Comparison of ENCODE assay signal across 8 cellular contexts in the genomic region with DNA sequence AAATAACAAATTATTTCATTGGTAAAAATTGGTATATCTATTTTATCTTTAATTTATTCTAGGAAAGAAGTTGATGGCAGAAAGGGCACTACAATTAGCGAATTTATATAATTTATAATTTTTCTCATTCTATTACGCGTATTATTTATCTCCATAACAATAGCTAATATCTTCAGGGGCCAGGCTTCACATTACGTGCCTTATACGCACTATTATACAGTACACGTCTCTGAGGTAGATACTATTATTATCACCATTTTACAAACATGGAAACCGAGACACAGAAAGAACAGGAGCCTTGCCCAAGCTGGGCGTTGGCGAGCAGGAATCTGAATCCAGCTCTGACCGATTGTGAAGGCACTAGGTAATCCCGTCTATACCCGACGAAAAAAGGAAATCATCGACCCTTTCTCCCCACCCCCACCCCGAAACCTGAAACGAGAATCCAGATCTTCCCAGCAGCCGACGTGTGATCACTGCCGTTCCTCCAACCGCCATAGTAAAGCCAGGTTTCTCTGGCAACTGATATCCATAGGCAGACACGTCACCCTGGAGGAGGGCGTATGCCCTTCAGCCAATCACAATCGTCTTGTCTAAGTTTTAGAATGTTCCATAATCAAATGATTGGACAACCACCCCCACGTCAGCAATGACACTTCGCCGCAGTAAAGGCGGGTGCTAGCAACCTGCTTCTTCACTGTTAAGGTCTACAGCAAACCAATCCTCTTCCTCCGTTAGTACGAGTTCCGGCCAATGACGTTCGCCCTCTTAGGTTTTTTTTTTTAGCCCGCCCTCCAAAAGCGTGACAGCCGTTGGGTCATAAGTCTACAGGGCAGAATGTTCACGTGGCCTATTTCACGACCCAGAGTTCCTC. TPM values are rescaled to one million over a fixed set of nuclear protein-coding genes. Genes with fewer than 3 reads are reported as not detected.
A peak's percentile ranks its signal among the peaks of the same experiment; 100 is the strongest.
DNase-seq lines count a peak whose midpoint lies in the region; ATAC-seq and TF ChIP-seq lines count a peak whose summit lies in the region.

A gene with protein sequence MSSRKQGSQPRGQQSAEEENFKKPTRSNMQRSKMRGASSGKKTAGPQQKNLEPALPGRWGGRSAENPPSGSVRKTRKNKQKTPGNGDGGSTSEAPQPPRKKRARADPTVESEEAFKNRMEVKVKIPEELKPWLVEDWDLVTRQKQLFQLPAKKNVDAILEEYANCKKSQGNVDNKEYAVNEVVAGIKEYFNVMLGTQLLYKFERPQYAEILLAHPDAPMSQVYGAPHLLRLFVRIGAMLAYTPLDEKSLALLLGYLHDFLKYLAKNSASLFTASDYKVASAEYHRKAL (minus strand): TSS at position 501 of the 874 bp plus-strand sequence. CDS start 9,672 bp downstream, outside the sequence.

- H3K79me2 ChIP-seq in DND-41 (ENCODE audit: insufficient read depth, low read length) (peaks cover 45% of the 10 kb centered on the region), Karpas-422 (ENCODE audit: low read length) (peaks cover 18% of the 10 kb centered on the region)

- DNase-seq in DND-41 = peak; percentile 91
- DNase-seq in Karpas-422 = peak; percentile 96
- DNase-seq in RKO (ENCODE audit: low spot score) = peak; percentile 98
- DNase-seq in activated T-helper 1 cell treated with Interleukin-2 at 50 U/mL for 16 hours (ENCODE audit: low read depth) = peak; percentile 72
- peak; percentile 99 for DNase-seq in fibroblast of gingiva (ENCODE audit: low read depth)
- peak; percentile 86 for DNase-seq in naive B cell
- DNase-seq in stimulated activated naive CD4-positive, alpha-beta T cell (lab: John Stamatoyannopoulos, UW) = peak; percentile 60 to 94 (median 92)

- H3K27ac Mint-ChIP-seq in naive B cell = peak within 1 kb of the TSS in 2 of 6 donors; percentile 67 to 87

- no peaks in the 10 kb centered on the region for H3K27me3 ChIP-seq in DND-41 (ENCODE audit: insufficient read depth, low read length, poor library complexity)
- no peaks in the 10 kb centered on the region for H3K27me3 ChIP-seq in Karpas-422 (ENCODE audit: low read length)

- H3K4me2 ChIP-seq in DND-41 (ENCODE audit: insufficient read depth, low read length) (peak within 1 kb of the TSS; percentile 86), Karpas-422 (ENCODE audit: low read depth, low read length, poor library complexity, severe bottlenecking) (peak within 1 kb of the TSS; percentile 75)

- H3K4me1 Mint-ChIP-seq in naive B cell = peaks cover 0 to 9% (median 0%) of the 10 kb centered on the region in 3 donors

- no peaks in the 10 kb centered on the region for H3K9me2 ChIP-seq in Karpas-422 (replicated peaks; ENCODE audit: insufficient read depth, low read length)

- no peaks in the 10 kb centered on the region for H3K9me3 ChIP-seq in DND-41 (ENCODE audit: insufficient read depth, low read length, severe bottlenecking)
- H3K9me3 ChIP-seq in Karpas-422 (ENCODE audit: low read length) = no peaks in the 10 kb centered on the region

- peak within 1 kb of the TSS; percentile 84 for H3K9ac ChIP-seq in DND-41 (ENCODE audit: low read depth, low read length)
- H3K9ac ChIP-seq in Karpas-422 (ENCODE audit: low read length) = peak within 1 kb of the TSS; percentile 76

- peak; percentile 86 for ATAC-seq in DND-41 (ENCODE audit: insufficient read depth, low read depth)
- peak; percentile 91 for ATAC-seq in GM21825 (IDR thresholded peaks at IDR 0.05; ENCODE audit: unreplicated experiment)
- ATAC-seq in naive B cell (ENCODE audit: low read depth in 2 of 2) = peak; percentile 80 to 82

- no peaks in the 10 kb centered on the region for H3K27me3 Mint-ChIP-seq in naive B cell

- H4K20me1 ChIP-seq in DND-41 (ENCODE audit: insufficient read depth, low read length) = peaks cover 10% of the 10 kb centered on the region; the same call in 1 of the 2 replicates
- H4K20me1 ChIP-seq in Karpas-422 (ENCODE audit: insufficient read depth, low read depth, low read length) = no peaks in the 10 kb centered on the region

- H3K4me3 ChIP-seq in DND-41 (ENCODE audit: low read depth in 1 of 2, low read length in 2 of 2) = peak within 1 kb of the TSS; percentile 74 to 81
- peak within 1 kb of the TSS; percentile 77 for H3K4me3 ChIP-seq in Karpas-422 (ENCODE audit: low read length)

- no peaks in the 10 kb centered on the region for H3K9me3 Mint-ChIP-seq in naive B cell

- peaks cover 0 to 7% of the 10 kb centered on the region in 2 donors for H3K36me3 Mint-ChIP-seq in naive B cell

- H3K36me3 ChIP-seq in DND-41 (ENCODE audit: insufficient read depth, low read length) (peaks cover 30% of the 10 kb centered on the region), Karpas-422 (ENCODE audit: insufficient read depth, low read length) (peaks cover 18% of the 10 kb centered on the region)

- peak within 1 kb of the TSS; percentile 91 for H2AFZ ChIP-seq in DND-41 (ENCODE audit: low read depth, low read length)
- peak within 1 kb of the TSS; percentile 28; the same call in 1 of the 2 replicates for H2AFZ ChIP-seq in Karpas-422 (ENCODE audit: low read length)

- no peak for TF ChIP-seq CTCF in DND-41 (IDR thresholded peaks at IDR 0.05; ENCODE audit: borderline replicate concordance, extremely low read depth, low read length, poor library complexity, severe bottlenecking)

- H3K27ac ChIP-seq in DND-41 (ENCODE audit: low read length) (peak within 1 kb of the TSS; percentile 96), Karpas-422 (ENCODE audit: low read length) (peak within 1 kb of the TSS; percentile 78)

- H3K4me3 Mint-ChIP-seq in naive B cell = peak within 1 kb of the TSS in 3 of 8 donors; percentile 59 to 77 (median 65)

- H3K4me1 ChIP-seq in DND-41 (ENCODE audit: insufficient read depth, low read length) = peaks cover 35% of the 10 kb centered on the region
- H3K4me1 ChIP-seq in Karpas-422 (ENCODE audit: low read length) = peaks cover 8% of the 10 kb centered on the region

RNA-seq across cellular contexts. Expression of the gene that starts here (rescaled TPM):
- total RNA-seq in Karpas-422 (2014; rRNA removed; shearing (Covaris generic); ENCODE audit: low replicate concordance) = 83.4 and 90.4 TPM in 2 replicates
- polyA plus RNA-seq in naive B cell (ENCODE audit: low read depth in 6 of 6) = 10 to 100 TPM; 56.4 to 82.9 (median 73.1) TPM

Comparison
In these comparisons a context has a peak if more than half of its experiments do, and no peak if none do; other contexts are left out.
1. Peak in every context shown above with its lines: DNase-seq, ATAC-seq, H3K4me3 ChIP-seq and H3K27ac ChIP-seq.